1 cellular context compared by ENCODE assay signal in genomic region chr17:74190807-74191206, GRCh38.
TF ChIP-seq lines count a peak whose summit lies in the region.

No MANE protein-coding gene starts in this region.

TF ChIP-seq in WTC11, 78 proteins besides CTCF, POLR2A, EP300 and RAD21 (continued from another document):
- TF ChIP-seq CREM (CRISPR knock-in tag; IDR thresholded peaks at IDR 0.05) (0 out of 2 replicates have a peak, but pooled peaks have one; percentile 43), ZNF423 (CRISPR knock-in tag; IDR thresholded peaks at IDR 0.05) (no peak), ZNF232 (CRISPR knock-in tag; IDR thresholded peaks at IDR 0.05) (no peak), FOXP1 (CRISPR knock-in tag; IDR thresholded peaks at IDR 0.05; ENCODE audit: borderline replicate concordance) (no peak)
- TF ChIP-seq, protein P1, sequence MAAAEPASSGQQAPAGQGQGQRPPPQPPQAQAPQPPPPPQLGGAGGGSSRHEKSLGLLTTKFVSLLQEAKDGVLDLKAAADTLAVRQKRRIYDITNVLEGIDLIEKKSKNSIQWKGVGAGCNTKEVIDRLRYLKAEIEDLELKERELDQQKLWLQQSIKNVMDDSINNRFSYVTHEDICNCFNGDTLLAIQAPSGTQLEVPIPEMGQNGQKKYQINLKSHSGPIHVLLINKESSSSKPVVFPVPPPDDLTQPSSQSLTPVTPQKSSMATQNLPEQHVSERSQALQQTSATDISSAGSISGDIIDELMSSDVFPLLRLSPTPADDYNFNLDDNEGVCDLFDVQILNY (CRISPR knock-in tag; IDR thresholded peaks at IDR 0.05): 0 out of 2 replicates have a peak, but pooled peaks have one; percentile 46
